Comparison of ENCODE assay signal across 14 cellular contexts in genomic region chr5:172117977-172118701, GRCh38.
DNase-seq lines count a peak whose midpoint lies in the region; ATAC-seq, FAIRE-seq and TF ChIP-seq lines count a peak whose summit lies in the region.
"Had no signal": no experiment of that assay in that cellular context is flagged by ENCODE, and none has a peak within 500 bp of the region (broad histone marks: within the 10 kb centered on the region; RNA-seq: fewer than 3 reads in every experiment).

No MANE protein-coding gene starts in this region.

- H3K27ac ChIP-seq in A549 (no peak overlapping the region), right lobe of liver (no peak overlapping the region), thyroid gland (no peak overlapping the region)
- peak overlapping the region; percentile 6 for H3K27ac ChIP-seq in CD8-positive, alpha-beta T cell (ENCODE audit: low read depth, low read length)
- H3K27ac ChIP-seq: psoas muscle had no signal

- TF ChIP-seq POLR2A in A549 (IDR thresholded peaks at IDR 0.05; ENCODE audit: low read length) (no peak), right lobe of liver (IDR thresholded peaks at IDR 0.05) (no peak), thyroid gland (IDR thresholded peaks at IDR 0.05) (no peak)

- H3K4me1 Mint-ChIP-seq in CD8-positive, alpha-beta T cell (ENCODE audit: low read depth), result peaks cover 67% of the 10 kb centered on the region
- peaks cover 71% of the 10 kb centered on the region for H3K4me1 Mint-ChIP-seq in activated CD8-positive, alpha-beta T cell treated with anti-CD3 and anti-CD28 coated beads, Interleukin-2, amount 10 ng/mL, durations not matched to agents 7 days and 5 days (ENCODE audit: low read depth)

- H3K9me3 Mint-ChIP-seq in CD8-positive, alpha-beta T cell, result no peaks in the 10 kb centered on the region
- no peaks in the 10 kb centered on the region for H3K9me3 Mint-ChIP-seq in activated CD8-positive, alpha-beta T cell treated with anti-CD3 and anti-CD28 coated beads, Interleukin-2, amount 10 ng/mL, durations not matched to agents 7 days and 5 days (ENCODE audit: insufficient read depth)

- H3K4me2 ChIP-seq in A549, result no peak overlapping the region

- 81% methylated on average over 9 of the region's 9 CpGs for WGBS in A549 (ENCODE audit: missing lambda C conversion rate)
- 72% methylated on average over 5 of the region's 9 CpGs for WGBS in right lobe of liver (ENCODE audit: insufficient coverage, low coverage, low lambda C conversion rate, missing lambda C conversion rate)
- 73 to 82% methylated on average over 9 of the region's 9 CpGs for WGBS in thyroid gland, 2 donors

- CTCF ChIA-PET in A549 (lab: Yijun Ruan, JAX), result interaction anchor here (0.6 kb wide), 2 partner anchors 651 to 732 kb away, joined by 3 to 4 read pairs; no protein-coding TSS in a partner anchor
- CTCF ChIA-PET in CD8-positive, alpha-beta T cell (lab: Charles Lee), result interaction anchor here (1.1 to 5.7 kb wide), 4 partner anchors 12 to 69 kb away, joined by 3 to 57 read pairs (median 6); partner anchors contain the start of gene STK10
- CTCF ChIA-PET in activated CD8-positive, alpha-beta T cell treated with anti-CD3 and anti-CD28 coated beads, Interleukin-2, amount 10 ng/mL, durations not matched to agents 7 days and 5 days (lab: Charles Lee), result interaction anchor here (0.6 to 1.6 kb wide), 3 partner anchors 15 to 120 kb away, joined by 3 to 4 read pairs (median 3); no protein-coding TSS in a partner anchor

- intact Hi-C loops in CD8-positive, alpha-beta T cell (cut with DNase I, micrococcal nuclease), result loop anchor here in 1 of 2 experiments (10.0 kb wide), 1 partner anchor 937 kb away; the partner anchor contains the start of gene CREBRF
- intact Hi-C loops in right lobe of liver (cut with DNase I), result no loop called here
- intact Hi-C loops in thyroid gland (cut with DNase I), result no loop called here

- H3K27me3 Mint-ChIP-seq in CD8-positive, alpha-beta T cell (ENCODE audit: low read depth), result no peaks in the 10 kb centered on the region
- H3K27me3 Mint-ChIP-seq in activated CD8-positive, alpha-beta T cell treated with anti-CD3 and anti-CD28 coated beads, Interleukin-2, amount 10 ng/mL, durations not matched to agents 7 days and 5 days (ENCODE audit: low read depth), result no peaks in the 10 kb centered on the region

- POLR2A ChIA-PET in A549 (lab: Yijun Ruan, JAX), result no interaction called here
- POLR2A ChIA-PET in CD8-positive, alpha-beta T cell (lab: Charles Lee), result interaction anchor here (0.8 to 7.6 kb wide), 3 partner anchors 27 to 68 kb away, joined by 3 to 82 read pairs (median 58); partner anchors contain the start of gene STK10
- POLR2A ChIA-PET in activated CD8-positive, alpha-beta T cell treated with anti-CD3 and anti-CD28 coated beads, Interleukin-2, amount 10 ng/mL, durations not matched to agents 7 days and 5 days (lab: Charles Lee), result interaction anchor here (2.0 to 10.7 kb wide), 2 partner anchors 57 to 68 kb away, joined by 14 to 102 read pairs; partner anchors contain the start of gene STK10

- ATAC-seq in A549, result no peak
- ATAC-seq in CD8-positive, alpha-beta T cell, result no peak
- no peak for ATAC-seq in activated CD8-positive, alpha-beta T cell treated with anti-CD3 and anti-CD28 coated beads, Interleukin-2, amount 10 ng/mL, durations not matched to agents 7 days and 5 days
- peak; percentile 18 to 37 (median 35) for ATAC-seq in right lobe of liver
- ATAC-seq in HG03108 (IDR thresholded peaks at IDR 0.05; ENCODE audit: unreplicated experiment), result no peak
- ATAC-seq: psoas muscle had no signal

- H3K9me3 ChIP-seq in A549, result no peaks in the 10 kb centered on the region
- no peaks in the 10 kb centered on the region for H3K9me3 ChIP-seq in CD8-positive, alpha-beta T cell (ENCODE audit: low read length)
- H3K9me3 ChIP-seq in right lobe of liver, result no peaks in the 10 kb centered on the region
- H3K9me3 ChIP-seq in thyroid gland, result no peaks in the 10 kb centered on the region
- H3K9me3 ChIP-seq: psoas muscle had no signal

- peaks cover 55% of the 10 kb centered on the region for H3K36me3 Mint-ChIP-seq in CD8-positive, alpha-beta T cell
- peaks cover 68% of the 10 kb centered on the region for H3K36me3 Mint-ChIP-seq in activated CD8-positive, alpha-beta T cell treated with anti-CD3 and anti-CD28 coated beads, Interleukin-2, amount 10 ng/mL, durations not matched to agents 7 days and 5 days (ENCODE audit: low read depth)

- TF ChIP-seq EP300 in A549 (IDR thresholded peaks at IDR 0.05), result no peak

- TF ChIP-seq CTCF in A549 (IDR thresholded peaks at IDR 0.05), result no peak
- TF ChIP-seq CTCF in CD8-positive, alpha-beta T cell (IDR thresholded peaks at IDR 0.05), result no peak
- TF ChIP-seq CTCF in right lobe of liver (IDR thresholded peaks at IDR 0.05), result no peak
- no peak for TF ChIP-seq CTCF in thyroid gland (IDR thresholded peaks at IDR 0.05)

- peak overlapping the region; percentile 92 for H3K27ac Mint-ChIP-seq in CD8-positive, alpha-beta T cell
- peak overlapping the region; percentile 80 for H3K27ac Mint-ChIP-seq in activated CD8-positive, alpha-beta T cell treated with anti-CD3 and anti-CD28 coated beads, Interleukin-2, amount 10 ng/mL, durations not matched to agents 7 days and 5 days

- H3K27me3 ChIP-seq in CD8-positive, alpha-beta T cell (ENCODE audit: insufficient read depth, low read length), result no peaks in the 10 kb centered on the region
- H3K27me3 ChIP-seq in right lobe of liver, result no peaks in the 10 kb centered on the region
- no peaks in the 10 kb centered on the region for H3K27me3 ChIP-seq in thyroid gland

- DNase-seq in A549 (ENCODE audit: low read depth in 1 of 2, low spot score in 1 of 2) (no peak), right lobe of liver (peak in 1 of 3 donors; percentile 42), globus pallidus (ENCODE audit: low spot score) (no peak), NCI-H345 treated with DMSO at 0.1 percent for 48 hours (lab: John Stamatoyannopoulos, UW; ENCODE audit: unreplicated experiment) (no peak), thyroid gland (no peak)
- peak in 1 of 7 experiments; percentile 13 for DNase-seq in CD8-positive, alpha-beta T cell
- DNase-seq in activated CD8-positive, alpha-beta T cell treated with anti-CD3 and anti-CD28 coated beads, Interleukin-2, amount 10 ng/mL, durations not matched to agents 7 days and 5 days, result no peak
- DNase-seq: HCEC 1CT; NCI-H1092 treated with DMSO at 0.1 percent for 48 hours; NCI-H510A; psoas muscle; RPMI8226; stimulated activated CD4-positive, alpha-beta T cell treated with anti-CD3 and anti-CD28 coated beads, Interleukin-4, amount 100 ng/mL, for 4 hours had no signal

- peaks cover 35% of the 10 kb centered on the region for H3K36me3 ChIP-seq in CD8-positive, alpha-beta T cell (ENCODE audit: insufficient read depth, low read length)
- no peaks in the 10 kb centered on the region for H3K36me3 ChIP-seq in right lobe of liver
- H3K36me3 ChIP-seq in thyroid gland, result no peaks in the 10 kb centered on the region

- H3K4me3 ChIP-seq in A549 (no peak overlapping the region), right lobe of liver (no peak overlapping the region), thyroid gland (replicated peaks in 1 of 3) (no peak overlapping the region)
- no peak overlapping the region for H3K4me3 ChIP-seq in CD8-positive, alpha-beta T cell (ENCODE audit: low read depth, low read length)
- H3K4me3 ChIP-seq: psoas muscle had no signal

- no peak for FAIRE-seq in A549 (lab: Jason Lieb, UNC)

- no peak for TF ChIP-seq RAD21 in A549 (conservative IDR thresholded peaks at IDR 0.05 in 1 of 2, IDR thresholded peaks at IDR 0.05 in 1 of 2)

- peak overlapping the region; percentile 16 for H3K4me3 Mint-ChIP-seq in CD8-positive, alpha-beta T cell
- no peak overlapping the region for H3K4me3 Mint-ChIP-seq in activated CD8-positive, alpha-beta T cell treated with anti-CD3 and anti-CD28 coated beads, Interleukin-2, amount 10 ng/mL, durations not matched to agents 7 days and 5 days

- H3K4me1 ChIP-seq in A549, result no peaks in the 10 kb centered on the region
- peaks cover 67% of the 10 kb centered on the region for H3K4me1 ChIP-seq in CD8-positive, alpha-beta T cell (ENCODE audit: insufficient read depth, low read length)
- H3K4me1 ChIP-seq in right lobe of liver, result no peaks in the 10 kb centered on the region
- no peaks in the 10 kb centered on the region for H3K4me1 ChIP-seq in thyroid gland
- H3K4me1 ChIP-seq: psoas muscle had no signal

TF ChIP-seq in A549, 52 proteins besides CTCF, POLR2A, EP300 and RAD21:
- TF ChIP-seq, protein P1, sequence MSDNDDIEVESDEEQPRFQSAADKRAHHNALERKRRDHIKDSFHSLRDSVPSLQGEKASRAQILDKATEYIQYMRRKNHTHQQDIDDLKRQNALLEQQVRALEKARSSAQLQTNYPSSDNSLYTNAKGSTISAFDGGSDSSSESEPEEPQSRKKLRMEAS (IDR thresholded peaks at IDR 0.05), result no peak
- TF ChIP-seq EHMT2 (IDR thresholded peaks at IDR 0.05; ENCODE audit: low read depth), result no peak
- peak; percentile 88; the same call in 1 of the 2 replicates for TF ChIP-seq ESRRA (IDR thresholded peaks at IDR 0.05; ENCODE audit: borderline replicate concordance, low read length)
- TF ChIP-seq, protein P2, sequence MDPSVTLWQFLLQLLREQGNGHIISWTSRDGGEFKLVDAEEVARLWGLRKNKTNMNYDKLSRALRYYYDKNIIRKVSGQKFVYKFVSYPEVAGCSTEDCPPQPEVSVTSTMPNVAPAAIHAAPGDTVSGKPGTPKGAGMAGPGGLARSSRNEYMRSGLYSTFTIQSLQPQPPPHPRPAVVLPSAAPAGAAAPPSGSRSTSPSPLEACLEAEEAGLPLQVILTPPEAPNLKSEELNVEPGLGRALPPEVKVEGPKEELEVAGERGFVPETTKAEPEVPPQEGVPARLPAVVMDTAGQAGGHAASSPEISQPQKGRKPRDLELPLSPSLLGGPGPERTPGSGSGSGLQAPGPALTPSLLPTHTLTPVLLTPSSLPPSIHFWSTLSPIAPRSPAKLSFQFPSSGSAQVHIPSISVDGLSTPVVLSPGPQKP (IDR thresholded peaks at IDR 0.05; ENCODE audit: low read depth, low read length), result no peak
- TF ChIP-seq FOSL2 (IDR thresholded peaks at IDR 0.05), result no peak
- no peak for TF ChIP-seq FOSL2 (CRISPR knock-in tag; IDR thresholded peaks at IDR 0.05)

Comparison
In these comparisons a context has a peak if more than half of its experiments do, and no peak if none do; other contexts are left out.
1. ATAC-seq: peak in right lobe of liver (4 of 4); none in A549 (0 of 2), CD8-positive, alpha-beta T cell (single experiment), activated CD8-positive, alpha-beta T cell treated with anti-CD3 and anti-CD28 coated beads, Interleukin-2, amount 10 ng/mL, durations not matched to agents 7 days and 5 days (single experiment) and HG03108 (single experiment).